ENCODE assay signal across 21 cellular contexts in genomic region chrX:17642891-17643290, GRCh38.
DNase-seq lines count a peak whose midpoint lies in the region; ATAC-seq, FAIRE-seq and TF ChIP-seq lines count a peak whose summit lies in the region.
"Had no signal": no experiment of that assay in that cellular context is flagged by ENCODE, and none has a peak within 500 bp of the region (broad histone marks: within the 10 kb centered on the region; RNA-seq: fewer than 3 reads in every experiment).

No MANE protein-coding gene starts in this region.

- TF ChIP-seq CTCF in A549 (IDR thresholded peaks at IDR 0.05) (no peak), D721Med (IDR thresholded peaks at IDR 0.05; ENCODE audit: insufficient read depth, missing control alignments) (no peak), bronchial epithelial cell (IDR thresholded peaks at IDR 0.05; ENCODE audit: insufficient read depth, low read length, severe bottlenecking) (no peak), mesothelial cell of epicardium (IDR thresholded peaks at IDR 0.05; ENCODE audit: unreplicated experiment) (no peak)

- no peak overlapping the region for H3K4me2 ChIP-seq in A549
- H3K4me2 ChIP-seq: BLaER1 treated with 17β-estradiol and CSF1 and Interleukin-3, amounts not matched to agents 10 nM and 100 nM had no signal

- ATAC-seq in A549: no peak
- ATAC-seq: CD8-positive, alpha-beta T cell; HCT116 had no signal

- H3K4me1 Mint-ChIP-seq in mesothelial cell of epicardium: peaks cover 36% of the 10 kb centered on the region
- H3K4me1 Mint-ChIP-seq: B cell had no signal

- FAIRE-seq in A549 (lab: Jason Lieb, UNC): peak; percentile 72
- FAIRE-seq in D721Med (lab: Jason Lieb, UNC): peak; percentile 92
- no peak for FAIRE-seq in bronchial epithelial cell (lab: Jason Lieb, UNC)
- FAIRE-seq: GM18507 had no signal

- no peak overlapping the region for H3K27ac ChIP-seq in A549
- H3K27ac ChIP-seq: BLaER1 treated with 17β-estradiol and CSF1 and Interleukin-3, amounts not matched to agents 10 nM and 100 nM; HL-60 had no signal

- no peak for TF ChIP-seq RAD21 in A549 (conservative IDR thresholded peaks at IDR 0.05 in 1 of 2, IDR thresholded peaks at IDR 0.05 in 1 of 2)

- H3K27me3 Mint-ChIP-seq in mesothelial cell of epicardium (ENCODE audit: low read depth): no peaks in the 10 kb centered on the region

- H3K27ac Mint-ChIP-seq in mesothelial cell of epicardium: peak overlapping the region; percentile 18
- H3K27ac Mint-ChIP-seq: B cell; CD8-positive, alpha-beta T cell; HFFc6 had no signal

- H3K4me3 Mint-ChIP-seq in mesothelial cell of epicardium: no peak overlapping the region
- H3K4me3 Mint-ChIP-seq: B cell; CD8-positive, alpha-beta T cell; HFFc6 had no signal

- no peaks in the 10 kb centered on the region for H3K27me3 ChIP-seq in bronchial epithelial cell (ENCODE audit: control insufficient read depth, insufficient read depth, low read length)

- no peaks in the 10 kb centered on the region for H3K4me1 ChIP-seq in A549
- H3K4me1 ChIP-seq: BLaER1 treated with 17β-estradiol and CSF1 and Interleukin-3, amounts not matched to agents 10 nM and 100 nM had no signal

- POLR2A ChIA-PET in A549 (lab: Yijun Ruan, JAX): no interaction called here

- H3K4me3 ChIP-seq in A549: no peak overlapping the region
- H3K4me3 ChIP-seq in bronchial epithelial cell (ENCODE audit: low read depth, low read length): no peak overlapping the region
- H3K4me3 ChIP-seq: BLaER1 treated with 17β-estradiol and CSF1 and Interleukin-3, amounts not matched to agents 10 nM and 100 nM had no signal

- no peak for TF ChIP-seq EP300 in A549 (IDR thresholded peaks at IDR 0.05)

- no peaks in the 10 kb centered on the region for H3K36me3 ChIP-seq in bronchial epithelial cell (ENCODE audit: control insufficient read depth, insufficient read depth, low read length)
- H3K36me3 ChIP-seq: BLaER1 treated with 17β-estradiol and CSF1 and Interleukin-3, amounts not matched to agents 10 nM and 100 nM had no signal

- DNase-seq in A549 (ENCODE audit: low read depth in 1 of 2, low spot score in 1 of 2) (no peak), D721Med (ENCODE audit: insufficient read length, low spot score) (no peak), bronchial epithelial cell (ENCODE audit: low read depth) (peak; percentile 30), mesothelial cell of epicardium (ENCODE audit: low spot score in 2 of 2, unreplicated experiment in 2 of 2) (no peak), AG08395 (ENCODE audit: low spot score) (no peak), 8988T (no peak), glomerular visceral epithelial cell (ENCODE audit: extremely low spot score) (no peak)
- DNase-seq: Calu3; CD8-positive, alpha-beta T cell; DMS 273 treated with DMSO at 0.1 percent for 48 hours; DMS53; DND-41; GDM1; GOT3; H7; HFFc6 had no signal

- no peaks in the 10 kb centered on the region for H3K9me3 ChIP-seq in A549

- TF ChIP-seq POLR2A in A549 (IDR thresholded peaks at IDR 0.05; ENCODE audit: low read length): no peak

- CTCF ChIA-PET in A549 (lab: Yijun Ruan, JAX): no interaction called here

- peaks cover 5% of the 10 kb centered on the region for H3K9me3 Mint-ChIP-seq in mesothelial cell of epicardium
- H3K9me3 Mint-ChIP-seq: CD8-positive, alpha-beta T cell; HFFc6 had no signal

- peaks cover 3% of the 10 kb centered on the region for H3K36me3 Mint-ChIP-seq in mesothelial cell of epicardium
- H3K36me3 Mint-ChIP-seq: CD8-positive, alpha-beta T cell had no signal

TF ChIP-seq in A549, 52 proteins besides CTCF, POLR2A, EP300 and RAD21:
- no peak for TF ChIP-seq HOXA7 (CRISPR knock-in tag; IDR thresholded peaks at IDR 0.05)
- no peak for TF ChIP-seq FOSB (CRISPR knock-in tag; IDR thresholded peaks at IDR 0.05)
- TF ChIP-seq SMC3 (IDR thresholded peaks at IDR 0.05): no peak
- no peak for TF ChIP-seq ZC3H11A (IDR thresholded peaks at IDR 0.05)
- no peak for TF ChIP-seq CBX8 (IDR thresholded peaks at IDR 0.05)
- TF ChIP-seq RCOR1 (IDR thresholded peaks at IDR 0.05; ENCODE audit: low read depth, low read length): no peak
- no peak for TF ChIP-seq CHD2 (IDR thresholded peaks at IDR 0.05; ENCODE audit: low read length, partially characterized antibody)
- no peak for TF ChIP-seq RARB (CRISPR knock-in tag; IDR thresholded peaks at IDR 0.05)
TF ChIP-seq in A549: peak in this region for 0.
